Comparison of ENCODE assay signal across 28 cellular contexts in genomic region chr7:137127806-137128205, GRCh38.
"Had no signal": no experiment of that assay in that cellular context is flagged by ENCODE, and none has a peak within 500 bp of the region (broad histone marks: within the 10 kb centered on the region; RNA-seq: fewer than 3 reads in every experiment).

No MANE protein-coding gene starts in this region.

- H3K36me3 ChIP-seq: left ventricle myocardium inferior, neural progenitor cell, neutrophil, right atrium auricular region, right lobe of liver, tibial nerve, uterus had no signal

- H3K9me3 ChIP-seq: neutrophil, psoas muscle, right atrium auricular region, right lobe of liver, tibial nerve, uterus had no signal

- H3K4me1 Mint-ChIP-seq: immature natural killer cell; memory B cell; naive B cell; natural killer cell; nephron progenitor cell; neural progenitor cell; stimulated activated memory B cell treated with anti-CD40 and anti-IgM and Interleukin-4, amounts not matched to agents 10 μg/mL and 1 μg/mL and 100 μg/mL, for 72 hours; stimulated activated naive CD8-positive, alpha-beta T cell treated with anti-CD3 and anti-CD28 coated beads, Interleukin-15, amount 100 ng/mL, for 72 hours had no signal

- DNase-seq: hypothalamus; immature natural killer cell; islet precursor cell; left ventricle myocardium inferior; naive B cell; natural killer cell; nephron progenitor cell; occipital lobe; psoas muscle; right lobe of liver; stimulated activated CD4-positive, alpha-beta T cell treated with anti-CD3 and anti-CD28 coated beads, Interleukin-1b, Interleukin-23, amount 100 ng/mL, for 48 hours; stimulated activated CD4-positive, alpha-beta T cell treated with anti-CD3 and anti-CD28 coated beads, Interleukin-2, amount 100 ng/mL, for 48 hours; stimulated activated CD4-positive, alpha-beta T cell treated with anti-CD3 and anti-CD28 coated beads, Interleukin-4, amount 100 ng/mL, for 4 hours; stimulated activated CD8-positive, alpha-beta memory T cell treated with anti-CD3 and anti-CD28 coated beads, Interleukin-4, amount 100 ng/mL, for 48 hours; stimulated activated naive CD4-positive, alpha-beta T cell treated with Interleukin-2 at 50 U/mL for 16 hours; stimulated activated naive CD8-positive, alpha-beta T cell treated with anti-CD3 and anti-CD28 coated beads, Interleukin-15, amount 100 ng/mL, for 72 hours; substantia nigra; uterus had no signal

- H3K4me3 ChIP-seq: left ventricle myocardium inferior, lung, neural progenitor cell, psoas muscle, right atrium auricular region, right lobe of liver, smooth muscle cell, tibial nerve, uterus had no signal

- H3K27ac ChIP-seq: left ventricle myocardium inferior, neural progenitor cell, neutrophil, parathyroid adenoma, psoas muscle, right atrium auricular region, right lobe of liver, tibial nerve, uterus had no signal

- H3K27me3 Mint-ChIP-seq: memory B cell; naive B cell; stimulated activated memory B cell treated with anti-CD40 and anti-IgM and Interleukin-4, amounts not matched to agents 10 μg/mL and 1 μg/mL and 100 μg/mL, for 72 hours; stimulated activated naive CD8-positive, alpha-beta T cell treated with anti-CD3 and anti-CD28 coated beads, Interleukin-15, amount 100 ng/mL, for 72 hours; type B pancreatic cell had no signal

- H3K36me3 Mint-ChIP-seq: memory B cell; naive B cell; natural killer cell; neural progenitor cell; stimulated activated memory B cell treated with anti-CD40 and anti-IgM and Interleukin-4, amounts not matched to agents 10 μg/mL and 1 μg/mL and 100 μg/mL, for 72 hours; type B pancreatic cell had no signal

- H3K27me3 ChIP-seq: neural progenitor cell, neutrophil, right atrium auricular region, right lobe of liver, tibial nerve, uterus had no signal

- H3K79me2 ChIP-seq: parathyroid adenoma had no signal

- H3K9ac ChIP-seq: neural progenitor cell, parathyroid adenoma had no signal

- H2AFZ ChIP-seq: neural progenitor cell, parathyroid adenoma had no signal

- H3K27ac Mint-ChIP-seq: immature natural killer cell; memory B cell; naive B cell; natural killer cell; nephron progenitor cell; neural progenitor cell; stimulated activated memory B cell treated with anti-CD40 and anti-IgM and Interleukin-4, amounts not matched to agents 10 μg/mL and 1 μg/mL and 100 μg/mL, for 72 hours; stimulated activated naive CD8-positive, alpha-beta T cell treated with anti-CD3 and anti-CD28 coated beads, Interleukin-15, amount 100 ng/mL, for 72 hours; type B pancreatic cell had no signal

- H3K4me2 ChIP-seq: neural progenitor cell, smooth muscle cell had no signal

- H3K9me3 Mint-ChIP-seq: nephron progenitor cell, neural progenitor cell, type B pancreatic cell had no signal

- H3K4me1 ChIP-seq: left ventricle myocardium inferior, neural progenitor cell, parathyroid adenoma, psoas muscle, right atrium auricular region, right lobe of liver, tibial nerve, uterus had no signal

- ATAC-seq: natural killer cell; psoas muscle; right lobe of liver; stimulated activated memory B cell treated with anti-CD40 and anti-IgM and Interleukin-4, amounts not matched to agents 10 μg/mL and 1 μg/mL and 100 μg/mL, for 72 hours; stimulated activated naive CD8-positive, alpha-beta T cell treated with anti-CD3 and anti-CD28 coated beads, Interleukin-15, amount 100 ng/mL, for 72 hours had no signal

- H3K4me3 Mint-ChIP-seq: immature natural killer cell; memory B cell; naive B cell; natural killer cell; nephron progenitor cell; neural progenitor cell; stimulated activated memory B cell treated with anti-CD40 and anti-IgM and Interleukin-4, amounts not matched to agents 10 μg/mL and 1 μg/mL and 100 μg/mL, for 72 hours; stimulated activated naive CD8-positive, alpha-beta T cell treated with anti-CD3 and anti-CD28 coated beads, Interleukin-15, amount 100 ng/mL, for 72 hours; type B pancreatic cell had no signal
